In genomic region chr2:63488118-63488713, GRCh38 we compare ENCODE assay signal across 8 cellular contexts.
DNase-seq lines count a peak whose midpoint lies in the region; ATAC-seq, FAIRE-seq and TF ChIP-seq lines count a peak whose summit lies in the region.

No MANE protein-coding gene starts in this region.

- H3K27me3 Mint-ChIP-seq in endodermal cell (ENCODE audit: insufficient read depth) (no peaks in the 10 kb centered on the region), osteocyte (ENCODE audit: unreplicated experiment) (no peaks in the 10 kb centered on the region)

- H3K4me3 Mint-ChIP-seq in endodermal cell (no peak overlapping the region), osteocyte (ENCODE audit: unreplicated experiment) (no peak overlapping the region)

- peak; percentile 95 for TF ChIP-seq CTCF in endodermal cell (conservative IDR thresholded peaks at IDR 0.05)
- TF ChIP-seq CTCF in osteocyte (IDR thresholded peaks at IDR 0.05): peak; percentile 80

- no peaks in the 10 kb centered on the region for H3K9me3 ChIP-seq in endodermal cell (ENCODE audit: control insufficient read depth, low read length)

- H3K9me3 Mint-ChIP-seq in endodermal cell (no peaks in the 10 kb centered on the region), osteocyte (ENCODE audit: unreplicated experiment) (no peaks in the 10 kb centered on the region)

- peaks cover 2% of the 10 kb centered on the region for H3K4me1 ChIP-seq in endodermal cell (ENCODE audit: control insufficient read depth, insufficient read depth, low read length)

- no peaks in the 10 kb centered on the region for H3K36me3 ChIP-seq in endodermal cell (ENCODE audit: control insufficient read depth, insufficient read depth, low read length)

- H3K27ac Mint-ChIP-seq in endodermal cell: no peak overlapping the region
- H3K27ac Mint-ChIP-seq in osteocyte (ENCODE audit: unreplicated experiment): no peak overlapping the region

- FAIRE-seq in A204.1 (lab: Jason Lieb, UNC): peak; percentile 96

- no peak overlapping the region for H3K4me3 ChIP-seq in endodermal cell (ENCODE audit: low read length)

- DNase-seq in Daoy (ENCODE audit: low read depth) (peak; percentile 3), NCI-H460 (ENCODE audit: extremely low read depth, low read depth) (peak; percentile 22), endodermal cell (peak; percentile 52), osteocyte (ENCODE audit: extremely low spot score, unreplicated experiment) (no peak), NCI-H1048 (lab: John Stamatoyannopoulos, UW) (no peak)
- DNase-seq in effector CD8-positive, alpha-beta T cell (lab: John Stamatoyannopoulos, UW): no peak

- no peak overlapping the region for H3K27ac ChIP-seq in endodermal cell (ENCODE audit: low read depth, low read length)

- no peak for ATAC-seq in HG02623 (IDR thresholded peaks at IDR 0.05; ENCODE audit: unreplicated experiment)

- WGBS in endodermal cell (ENCODE audit: insufficient coverage in 1 of 2, insufficient read length in 1 of 2), 2 experiments: 55% methylated on average over 2 of the region's 2 CpGs; no CpG with 5 or more reads in 1 of the 2 experiments

- H3K4me1 Mint-ChIP-seq in endodermal cell: peaks cover 9% of the 10 kb centered on the region
- H3K4me1 Mint-ChIP-seq in osteocyte (ENCODE audit: unreplicated experiment): no peaks in the 10 kb centered on the region

- H3K27me3 ChIP-seq in endodermal cell (ENCODE audit: control insufficient read depth, insufficient read depth, low read length, poor library complexity, severe bottlenecking): no peaks in the 10 kb centered on the region

- no peak overlapping the region for H3K9ac ChIP-seq in endodermal cell (ENCODE audit: extremely low read depth, low read length, poor library complexity, severe bottlenecking)

- H3K36me3 Mint-ChIP-seq in endodermal cell (ENCODE audit: low read depth): no peaks in the 10 kb centered on the region
- peaks cover 6% of the 10 kb centered on the region for H3K36me3 Mint-ChIP-seq in osteocyte (ENCODE audit: unreplicated experiment)

Comparison
In these comparisons a context has a peak if more than half of its experiments do, and no peak if none do; other contexts are left out.
1. DNase-seq: peak in Daoy (single experiment), NCI-H460 (single experiment) and endodermal cell (single experiment); none in osteocyte (single experiment), effector CD8-positive, alpha-beta T cell (single experiment) and NCI-H1048 (single experiment).